1 cellular context compared by ENCODE assay signal in the genomic region with DNA sequence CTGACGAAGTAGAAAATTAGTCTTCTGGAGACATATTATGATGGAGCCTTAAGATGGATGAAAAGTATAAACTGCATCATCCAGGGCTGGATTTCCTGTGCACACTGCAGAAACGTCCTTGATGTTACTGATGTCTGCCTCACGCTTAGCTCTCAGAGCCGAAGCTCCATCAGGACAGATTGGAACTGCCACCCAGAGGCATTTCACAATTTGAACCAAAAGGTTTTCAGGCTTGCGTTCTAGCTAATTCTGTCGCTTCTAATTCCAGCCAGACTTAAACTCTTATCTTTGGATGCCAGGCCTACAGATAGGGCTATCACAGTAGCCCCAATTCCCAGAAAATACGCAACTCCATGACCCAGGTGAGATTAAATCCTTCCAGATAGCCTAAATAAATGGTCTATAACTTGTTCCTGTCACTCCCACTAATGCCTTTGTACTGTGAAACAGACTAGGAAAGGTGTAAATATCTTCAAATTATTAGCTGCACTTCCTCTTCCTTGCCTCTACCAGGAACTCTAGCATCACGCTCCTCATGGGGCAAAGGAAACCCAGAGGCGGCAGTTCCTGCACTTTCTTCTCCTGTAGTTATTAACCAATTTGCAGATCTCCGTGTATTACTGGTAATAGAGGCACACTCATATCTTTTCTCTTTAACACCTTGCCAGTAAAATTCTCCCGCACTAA.
TF ChIP-seq lines count a peak whose summit lies in the region.

No MANE protein-coding gene starts in this region.

TF ChIP-seq in K562, 482 proteins besides CTCF, POLR2A, EP300 and RAD21 (continued from another document):
- TF ChIP-seq COPS2 (conservative IDR thresholded peaks at IDR 0.05) (no peak), CREB1 (IDR thresholded peaks at IDR 0.05) (no peak), CREB1 (CRISPR knock-in tag; IDR thresholded peaks at IDR 0.05) (no peak), JUND (IDR thresholded peaks at IDR 0.05; ENCODE audit: borderline replicate concordance, low read depth, low read length) (no peak), JUND (tag; IDR thresholded peaks at IDR 0.05; ENCODE audit: borderline replicate concordance, low read depth, low read length) (no peak), BRD4 (IDR thresholded peaks at IDR 0.05) (no peak), ZNF12 (CRISPR knock-in tag; IDR thresholded peaks at IDR 0.05) (no peak)
TF ChIP-seq in K562: peak in this region for 2.
